Comparison of ENCODE assay signal across 17 cellular contexts in genomic region chr11:123510579-123510905, GRCh38.
DNase-seq lines count a peak whose midpoint lies in the region; ATAC-seq and TF ChIP-seq lines count a peak whose summit lies in the region.
"Had no signal": no experiment of that assay in that cellular context is flagged by ENCODE, and none has a peak within 500 bp of the region (broad histone marks: within the 10 kb centered on the region; RNA-seq: fewer than 3 reads in every experiment).

No MANE protein-coding gene starts in this region.

- DNase-seq in DMS53 (lab: John Stamatoyannopoulos, UW) (peak; percentile 57), DMS53 treated with DMSO at 0.1 percent for 48 hours (lab: John Stamatoyannopoulos, UW; ENCODE audit: unreplicated experiment) (no peak), endodermal cell (no peak), esophagus muscularis mucosa (ENCODE audit: extremely low spot score) (no peak), head of caudate nucleus (no peak)
- DNase-seq: NCI-H510A had no signal

- no peak for TF ChIP-seq CTCF in endodermal cell (conservative IDR thresholded peaks at IDR 0.05)
- TF ChIP-seq CTCF in esophagus muscularis mucosa (IDR thresholded peaks at IDR 0.05) = no peak

- no peaks in the 10 kb centered on the region for H3K36me3 Mint-ChIP-seq in endodermal cell (ENCODE audit: low read depth)

- no peak overlapping the region for H3K4me3 ChIP-seq in endodermal cell (ENCODE audit: low read length)
- no peak overlapping the region for H3K4me3 ChIP-seq in esophagus muscularis mucosa
- H3K4me3 ChIP-seq: SJSA1, stomach, transverse colon had no signal

- WGBS in endodermal cell (ENCODE audit: insufficient coverage in 1 of 2, insufficient read length in 1 of 2), 2 experiments = 87 to 90% methylated on average over 3 to 13 of the region's 13 CpGs
- WGBS in esophagus muscularis mucosa = 90% methylated on average over 13 of the region's 13 CpGs

- no peak overlapping the region for H3K4me3 Mint-ChIP-seq in endodermal cell
- H3K4me3 Mint-ChIP-seq: activated CD4-positive, alpha-beta T cell treated with anti-CD3 and anti-CD28 coated beads, Interleukin-2, amount 10 ng/mL, durations not matched to agents 7 days and 5 days; activated naive CD4-positive, alpha-beta T cell treated with anti-CD3 and anti-CD28 coated beads for 36 hours; CD8-positive, alpha-beta memory T cell had no signal

- H3K27me3 Mint-ChIP-seq in endodermal cell (ENCODE audit: insufficient read depth) = no peaks in the 10 kb centered on the region
- H3K27me3 Mint-ChIP-seq: activated CD4-positive, alpha-beta T cell treated with anti-CD3 and anti-CD28 coated beads, Interleukin-2, amount 10 ng/mL, durations not matched to agents 7 days and 5 days had no signal

- TF ChIP-seq POLR2A in esophagus muscularis mucosa (IDR thresholded peaks at IDR 0.05; ENCODE audit: low read depth) = no peak

- no peak for TF ChIP-seq EP300 in esophagus muscularis mucosa (IDR thresholded peaks at IDR 0.05)

- peak; percentile 1; the same call in 2 of the 3 replicates for ATAC-seq in SK-N-SH treated with all-trans-retinoic acid at 6 μM for 48 hours
- ATAC-seq in GM21360 (IDR thresholded peaks at IDR 0.05; ENCODE audit: unreplicated experiment) = no peak

- H3K36me3 ChIP-seq in endodermal cell (ENCODE audit: control insufficient read depth, insufficient read depth, low read length) = peaks cover 15% of the 10 kb centered on the region
- H3K36me3 ChIP-seq in esophagus muscularis mucosa = no peaks in the 10 kb centered on the region
- H3K36me3 ChIP-seq: SJSA1, stomach, transverse colon had no signal

- H3K27me3 ChIP-seq in endodermal cell (ENCODE audit: control insufficient read depth, insufficient read depth, low read length, poor library complexity, severe bottlenecking) (no peaks in the 10 kb centered on the region), esophagus muscularis mucosa (peaks cover 0 to 22% (median 0%) of the 10 kb centered on the region in 4 donors)
- H3K27me3 ChIP-seq: SJSA1, stomach, transverse colon had no signal

- H3K9ac ChIP-seq in endodermal cell (ENCODE audit: extremely low read depth, low read length, poor library complexity, severe bottlenecking) = no peak overlapping the region

- peaks cover 11% of the 10 kb centered on the region for H3K4me1 Mint-ChIP-seq in endodermal cell

- intact Hi-C loops in esophagus muscularis mucosa (cut with DNase I) (loop anchor here (5.0 kb wide), 1 partner anchor 67 kb away; no protein-coding TSS in a partner anchor), head of caudate nucleus (cut with DNase I) (loop anchor here (2.0 to 5.0 kb wide), 2 partner anchors 42 to 66 kb away; no protein-coding TSS in a partner anchor)

- no peaks in the 10 kb centered on the region for H3K9me3 Mint-ChIP-seq in endodermal cell
- H3K9me3 Mint-ChIP-seq: activated CD4-positive, alpha-beta T cell treated with anti-CD3 and anti-CD28 coated beads, Interleukin-2, amount 10 ng/mL, durations not matched to agents 7 days and 5 days; activated naive CD4-positive, alpha-beta T cell treated with anti-CD3 and anti-CD28 coated beads for 36 hours; CD8-positive, alpha-beta memory T cell; H9 had no signal

- peak overlapping the region; percentile 72 for H3K27ac ChIP-seq in endodermal cell (ENCODE audit: low read depth, low read length)
- H3K27ac ChIP-seq in temporal lobe (ENCODE audit: low read depth, low read length) = peak overlapping the region; percentile 63
- H3K27ac ChIP-seq in esophagus muscularis mucosa (replicated peaks in 1 of 4) = no peak overlapping the region
- H3K27ac ChIP-seq: 22Rv1, SJSA1, stomach, transverse colon had no signal

- no peaks in the 10 kb centered on the region for H3K9me3 ChIP-seq in endodermal cell (ENCODE audit: control insufficient read depth, low read length)
- H3K9me3 ChIP-seq in esophagus muscularis mucosa = no peaks in the 10 kb centered on the region
- H3K9me3 ChIP-seq: SJSA1, stomach, transverse colon had no signal

- H3K27ac Mint-ChIP-seq in endodermal cell = no peak overlapping the region
- H3K27ac Mint-ChIP-seq: activated CD4-positive, alpha-beta T cell treated with anti-CD3 and anti-CD28 coated beads, Interleukin-2, amount 10 ng/mL, durations not matched to agents 7 days and 5 days; activated naive CD4-positive, alpha-beta T cell treated with anti-CD3 and anti-CD28 coated beads for 36 hours had no signal

- H3K4me1 ChIP-seq in endodermal cell (ENCODE audit: control insufficient read depth, insufficient read depth, low read length) = peaks cover 3% of the 10 kb centered on the region
- peaks cover 0 to 6% (median 2%) of the 10 kb centered on the region in 4 donors for H3K4me1 ChIP-seq in esophagus muscularis mucosa
- H3K4me1 ChIP-seq: transverse colon had no signal

TF ChIP-seq in SK-N-SH treated with all-trans-retinoic acid at 6 μM for 48 hours, 23 proteins besides CTCF, POLR2A, EP300 and RAD21:
- TF ChIP-seq ZNF8 (CRISPR knock-in tag; IDR thresholded peaks at IDR 0.05) (no peak), TSHZ2 (CRISPR knock-in tag; IDR thresholded peaks at IDR 0.05) (no peak), POU6F1 (CRISPR knock-in tag; IDR thresholded peaks at IDR 0.05; ENCODE audit: borderline replicate concordance, low read depth) (no peak), ZNF565 (CRISPR knock-in tag; conservative IDR thresholded peaks at IDR 0.05; ENCODE audit: low read depth) (no peak), CSDC2 (CRISPR knock-in tag; IDR thresholded peaks at IDR 0.05) (no peak), SNAI2 (CRISPR knock-in tag; IDR thresholded peaks at IDR 0.05) (no peak), ISL1 (CRISPR knock-in tag; IDR thresholded peaks at IDR 0.05) (no peak), GLIS3 (CRISPR knock-in tag; IDR thresholded peaks at IDR 0.05) (no peak), OSR1 (CRISPR knock-in tag; IDR thresholded peaks at IDR 0.05) (no peak)

Comparison
In these comparisons a context has a peak if more than half of its experiments do, and no peak if none do; other contexts are left out.
1. H3K27ac ChIP-seq: peak in endodermal cell (single experiment) and temporal lobe (single experiment); none in esophagus muscularis mucosa (0 of 4).